In the genomic region with DNA sequence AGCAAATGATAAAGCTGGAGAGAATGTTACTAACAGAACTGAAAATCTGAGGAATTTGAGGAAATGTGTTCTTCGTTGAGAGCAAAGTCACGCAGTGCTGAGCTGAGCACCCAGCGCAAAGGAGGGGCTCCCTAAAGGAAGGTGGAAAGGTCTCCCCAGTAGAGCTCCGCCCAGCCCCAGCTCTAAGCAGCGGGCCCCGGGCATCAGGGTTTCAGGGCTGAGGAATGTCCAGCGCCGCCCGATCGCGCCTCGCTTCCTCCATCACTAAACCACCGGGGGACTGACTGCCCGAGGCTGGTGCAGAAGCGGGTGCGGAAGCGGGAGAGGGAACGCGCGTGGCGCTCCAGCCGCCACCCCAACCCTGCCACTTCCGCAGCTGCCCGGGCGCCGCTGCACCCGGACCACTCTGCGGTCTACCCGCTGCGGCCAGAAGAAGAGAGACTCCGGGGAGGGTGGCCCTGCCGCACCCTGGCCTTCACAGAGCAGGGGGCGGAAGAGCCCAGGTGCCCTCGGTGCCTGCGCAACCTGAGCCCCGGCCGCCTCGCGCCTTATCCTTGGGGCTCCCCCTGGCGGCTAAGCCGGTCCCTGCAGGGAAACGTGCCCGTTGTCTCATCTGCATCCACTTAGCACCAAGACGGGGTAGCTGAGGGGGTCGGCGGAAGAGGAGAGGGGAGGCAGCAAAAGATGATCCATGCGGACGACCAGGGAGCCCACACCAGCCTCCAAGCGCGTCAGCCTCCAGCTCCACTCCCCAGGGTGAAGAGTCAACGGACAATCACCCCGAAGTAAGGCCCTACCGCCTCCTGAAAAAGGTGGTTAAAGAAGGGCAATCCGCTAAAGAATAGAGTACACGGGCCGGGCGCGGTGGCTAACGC, we compare ENCODE assay signal across 8 cellular contexts. TPM values are rescaled to one million over a fixed set of nuclear protein-coding genes. Genes with fewer than 3 reads are reported as not detected.
DNase-seq lines count a peak whose midpoint lies in the region; ATAC-seq lines count a peak whose summit lies in the region.

No MANE protein-coding gene starts in this region.

- H2BK5ac ChIP-seq in mesenchymal stem cell (ENCODE audit: low read depth, low read length, poor library complexity, severe bottlenecking): no peak overlapping the region

- no peak overlapping the region for H3K4ac ChIP-seq in mesenchymal stem cell (ENCODE audit: low read depth in 1 of 2, low read length in 2 of 2)

- peak overlapping the region; percentile 96 for H3K4me2 ChIP-seq in mesenchymal stem cell (ENCODE audit: low read length, poor library complexity, severe bottlenecking)

- H2BK120ac ChIP-seq in mesenchymal stem cell (ENCODE audit: low read depth, low read length): no peak overlapping the region

- H3K9me3 ChIP-seq in mesenchymal stem cell (ENCODE audit: control insufficient read depth, low read length): no peaks in the 10 kb centered on the region

- no peak overlapping the region for H3K14ac ChIP-seq in mesenchymal stem cell (ENCODE audit: low read length in 2 of 2)

- 9% methylated on average over 59 of the region's 59 CpGs for WGBS in mesenchymal stem cell

- H3K4me3 ChIP-seq in mesenchymal stem cell (ENCODE audit: insufficient read depth in 1 of 2, low read depth in 1 of 2, low read length in 2 of 2): peak overlapping the region; percentile 62 to 83

- peak overlapping the region; percentile 87 for H2AFZ ChIP-seq in mesenchymal stem cell (ENCODE audit: low read depth, low read length)

- H3K23ac ChIP-seq in mesenchymal stem cell (ENCODE audit: low read length in 2 of 2): no peak overlapping the region

- peaks cover 5 to 15% of the 10 kb centered on the region in 2 experiments for H3K27me3 ChIP-seq in mesenchymal stem cell (ENCODE audit: control insufficient read depth in 1 of 2, insufficient read depth in 1 of 2, low read length in 2 of 2)

- ATAC-seq in GM18861 (IDR thresholded peaks at IDR 0.05; ENCODE audit: unreplicated experiment) (peak; percentile 57), HG03378 (IDR thresholded peaks at IDR 0.05; ENCODE audit: unreplicated experiment) (peak; percentile 53)

- no peak overlapping the region for H2AK5ac ChIP-seq in mesenchymal stem cell (ENCODE audit: low read length, severe bottlenecking)

- H2BK15ac ChIP-seq in mesenchymal stem cell (ENCODE audit: low read depth, poor library complexity, severe bottlenecking): peak overlapping the region; percentile 77

- no peak overlapping the region for H4K91ac ChIP-seq in mesenchymal stem cell (ENCODE audit: low read length)

- no peak overlapping the region for H3K27ac ChIP-seq in mesenchymal stem cell (ENCODE audit: low read length, poor library complexity, severe bottlenecking)

- DNase-seq in AG08396 (ENCODE audit: low spot score) (peak; percentile 86), NCI-H748 (lab: John Stamatoyannopoulos, UW; ENCODE audit: unreplicated experiment) (peak; percentile 89), mesenchymal stem cell (peak; percentile 66)
- DNase-seq in activated CD8-positive, alpha-beta memory T cell treated with anti-CD3 and anti-CD28 coated beads for 1 hour (ENCODE audit: extremely low read depth in 1 of 2, low read depth in 1 of 2): peak; percentile 77 to 93
- peak; percentile 92 for DNase-seq in effector CD8-positive, alpha-beta T cell (lab: John Stamatoyannopoulos, UW)
- DNase-seq in stimulated activated CD8-positive, alpha-beta memory T cell treated with anti-CD3 and anti-CD28 coated beads, Interleukin-12 subunit alpha, Interleukin-12 subunit beta, amount 100 ng/mL, for 24 hours (ENCODE audit: extremely low read depth): peak; percentile 78

- H3K4me1 ChIP-seq in mesenchymal stem cell (ENCODE audit: control insufficient read depth, insufficient read depth, low read depth, low read length): peaks cover 9% of the 10 kb centered on the region

- peak overlapping the region; percentile 73 for H4K8ac ChIP-seq in mesenchymal stem cell (ENCODE audit: low read length)

- peak overlapping the region in 1 of 2 experiments; percentile 96 for H2BK12ac ChIP-seq in mesenchymal stem cell (ENCODE audit: low read length in 2 of 2)

- H3K9ac ChIP-seq in mesenchymal stem cell (ENCODE audit: low read length): peak overlapping the region; percentile 79

- no peaks in the 10 kb centered on the region for H3K79me1 ChIP-seq in mesenchymal stem cell (replicated peaks; ENCODE audit: low read length, poor library complexity, severe bottlenecking)

- peak overlapping the region in 1 of 2 experiments; percentile 90 for H3K18ac ChIP-seq in mesenchymal stem cell (ENCODE audit: low read depth in 1 of 2, low read length in 2 of 2)

- no peaks in the 10 kb centered on the region for H3K36me3 ChIP-seq in mesenchymal stem cell (ENCODE audit: control insufficient read depth in 1 of 2, insufficient read depth in 2 of 2, low read depth in 1 of 2, low read length in 2 of 2)

RNA-seq across cellular contexts. Expression of a gene that starts 12.4 kb away (rescaled TPM):
- not detected for polyA plus RNA-seq in mesenchymal stem cell (2013, experiment 1 of 2)
- polyA plus RNA-seq in mesenchymal stem cell (2013, experiment 2 of 2): not detected

RNA-seq across cellular contexts. Expression of a gene that starts 48.8 kb away (rescaled TPM):
- 0.11 TPM for polyA plus RNA-seq in mesenchymal stem cell (2013, experiment 1 of 2)
- 0.11 TPM for polyA plus RNA-seq in mesenchymal stem cell (2013, experiment 2 of 2)

RNA-seq across cellular contexts. Expression of a gene that starts 58.0 kb away (rescaled TPM):
- polyA plus RNA-seq in mesenchymal stem cell (2013, experiment 1 of 2): 24.6 TPM
- polyA plus RNA-seq in mesenchymal stem cell (2013, experiment 2 of 2): 23.1 TPM

RNA-seq across cellular contexts. Expression of a gene that starts 58.3 kb away (rescaled TPM):
- polyA plus RNA-seq in mesenchymal stem cell (2013, experiment 1 of 2): 267 TPM
- polyA plus RNA-seq in mesenchymal stem cell (2013, experiment 2 of 2): 276 TPM
